ENCODE assay signal across 24 cellular contexts in genomic region chr9:3491450-3491849, GRCh38. TPM values are rescaled to one million over a fixed set of nuclear protein-coding genes. Genes with fewer than 3 reads are reported as not detected.
DNase-seq lines count a peak whose midpoint lies in the region; ATAC-seq, FAIRE-seq and TF ChIP-seq lines count a peak whose summit lies in the region.
"Had no signal": no experiment of that assay in that cellular context is flagged by ENCODE, and none has a peak within 500 bp of the region (broad histone marks: within the 10 kb centered on the region; RNA-seq: fewer than 3 reads in every experiment).

No MANE protein-coding gene starts in this region.

- H3K9ac ChIP-seq in kidney (ENCODE audit: low read length in 2 of 2): no peak overlapping the region
- H3K9ac ChIP-seq: BLaER1 treated with 17β-estradiol and CSF1 and Interleukin-3, amounts not matched to agents 10 nM and 100 nM had no signal

- no peaks in the 10 kb centered on the region for H3K36me3 ChIP-seq in kidney (ENCODE audit: control insufficient read depth in 1 of 2, insufficient read depth in 2 of 2, low read length in 2 of 2)
- H3K36me3 ChIP-seq: BE2C, HAP-1 had no signal

- H3K4me3 Mint-ChIP-seq in activated T-cell treated with anti-CD3 and anti-CD28 coated beads, Interleukin-2, amount 50 U/mL, for 72 hours: no peak overlapping the region
- no peak overlapping the region for H3K4me3 Mint-ChIP-seq in activated T-cell treated with anti-CD3 and anti-CD28 coated beads, Interleukin-2, amount 50 U/mL, for 4 hours
- H3K4me3 Mint-ChIP-seq: CD14-positive monocyte; CD4-positive, alpha-beta T cell; CD8-positive, alpha-beta memory T cell; HFFc6 had no signal

- no peak for ATAC-seq in activated T-cell treated with anti-CD3 and anti-CD28 coated beads, Interleukin-2, amount 50 U/mL, for 72 hours (replicated peaks in 1 of 2)
- ATAC-seq in activated T-cell treated with anti-CD3 and anti-CD28 coated beads, Interleukin-2, amount 50 U/mL, for 4 hours: no peak
- ATAC-seq: A549 had no signal

- TF ChIP-seq CTCF in VCaP (conservative IDR thresholded peaks at IDR 0.05) (no peak), kidney (IDR thresholded peaks at IDR 0.05; ENCODE audit: borderline replicate concordance, extremely low read depth, insufficient read depth) (no peak)

- H3K9me3 ChIP-seq in kidney (ENCODE audit: control insufficient read depth in 1 of 2, low read length in 2 of 2): no peaks in the 10 kb centered on the region
- H3K9me3 ChIP-seq: A549, BE2C, HAP-1 had no signal

- intact Hi-C loops in kidney (cut with DNase I): no loop called here

- H3K4me1 ChIP-seq in kidney (ENCODE audit: control insufficient read depth in 1 of 2, insufficient read depth in 1 of 2, low read depth in 1 of 2, low read length in 2 of 2): no peaks in the 10 kb centered on the region
- H3K4me1 ChIP-seq: A549; BLaER1 treated with 17β-estradiol and CSF1 and Interleukin-3, amounts not matched to agents 10 nM and 100 nM had no signal

- H3K27ac ChIP-seq in VCaP (peak overlapping the region; percentile 38; the same call in 1 of the 2 replicates), kidney (ENCODE audit: low read depth in 2 of 2, low read length in 2 of 2) (no peak overlapping the region)
- H3K27ac ChIP-seq: 22Rv1; A549; BLaER1 treated with 17β-estradiol and CSF1 and Interleukin-3, amounts not matched to agents 10 nM and 100 nM had no signal

- no peak for DNase-seq in activated T-cell treated with anti-CD3 and anti-CD28 coated beads, Interleukin-2, amount 50 U/mL, for 72 hours
- no peak for DNase-seq in activated T-cell treated with anti-CD3 and anti-CD28 coated beads, Interleukin-2, amount 50 U/mL, for 4 hours
- DNase-seq in kidney (no peak), NCI-H2107 (lab: John Stamatoyannopoulos, UW) (no peak)
- DNase-seq in effector CD4-positive, alpha-beta T cell: no peak
- DNase-seq: ACHN; AML-193; BE2C; CD4-positive, alpha-beta T cell; CD8-positive, alpha-beta memory T cell; DMS 273 treated with DMSO at 0.1 percent for 48 hours; DMS79; EL; GF-D8; GOT3; HFFc6 had no signal

- H3K4me1 Mint-ChIP-seq in activated T-cell treated with anti-CD3 and anti-CD28 coated beads, Interleukin-2, amount 50 U/mL, for 72 hours (ENCODE audit: low read depth): peaks cover 23% of the 10 kb centered on the region
- peaks cover 17% of the 10 kb centered on the region for H3K4me1 Mint-ChIP-seq in activated T-cell treated with anti-CD3 and anti-CD28 coated beads, Interleukin-2, amount 50 U/mL, for 4 hours (ENCODE audit: low read depth)

- peaks cover 3 to 12% of the 10 kb centered on the region in 2 donors for H3K36me3 Mint-ChIP-seq in activated T-cell treated with anti-CD3 and anti-CD28 coated beads, Interleukin-2, amount 50 U/mL, for 72 hours (ENCODE audit: insufficient read depth in 2 of 2)
- H3K36me3 Mint-ChIP-seq in activated T-cell treated with anti-CD3 and anti-CD28 coated beads, Interleukin-2, amount 50 U/mL, for 4 hours (ENCODE audit: insufficient read depth): peaks cover 13% of the 10 kb centered on the region

- peak overlapping the region; percentile 25 for H3K27ac Mint-ChIP-seq in activated T-cell treated with anti-CD3 and anti-CD28 coated beads, Interleukin-2, amount 50 U/mL, for 72 hours
- H3K27ac Mint-ChIP-seq: CD14-positive monocyte; CD4-positive, alpha-beta T cell; HFFc6 had no signal

- H3K4me3 ChIP-seq in kidney (ENCODE audit: low read length in 2 of 2): no peak overlapping the region
- H3K4me3 ChIP-seq: A549; BLaER1 treated with 17β-estradiol and CSF1 and Interleukin-3, amounts not matched to agents 10 nM and 100 nM; HAP-1 had no signal

- H3K9me3 Mint-ChIP-seq in activated T-cell treated with anti-CD3 and anti-CD28 coated beads, Interleukin-2, amount 50 U/mL, for 72 hours: peaks cover 2 to 5% of the 10 kb centered on the region in 2 donors
- H3K9me3 Mint-ChIP-seq in activated T-cell treated with anti-CD3 and anti-CD28 coated beads, Interleukin-2, amount 50 U/mL, for 4 hours: peaks cover 4% of the 10 kb centered on the region
- H3K9me3 Mint-ChIP-seq: CD8-positive, alpha-beta memory T cell; HFFc6 had no signal

- no peaks in the 10 kb centered on the region for H3K27me3 Mint-ChIP-seq in activated T-cell treated with anti-CD3 and anti-CD28 coated beads, Interleukin-2, amount 50 U/mL, for 72 hours (ENCODE audit: low read depth)
- no peaks in the 10 kb centered on the region for H3K27me3 Mint-ChIP-seq in activated T-cell treated with anti-CD3 and anti-CD28 coated beads, Interleukin-2, amount 50 U/mL, for 4 hours (ENCODE audit: low read depth)
- H3K27me3 Mint-ChIP-seq: CD4-positive, alpha-beta T cell; CD8-positive, alpha-beta memory T cell had no signal

- FAIRE-seq in kidney (lab: Jason Lieb, UNC): peak; percentile 17
- FAIRE-seq: A549, GM12892, H54 had no signal

RNA-seq across cellular contexts. Expression of gene RFX3, which starts 34.4 kb away (rescaled TPM):
- 10 to 100 TPM; 20.1 to 20.2 TPM for total RNA-seq in activated T-cell treated with anti-CD3 and anti-CD28 coated beads, Interleukin-2, amount 50 U/mL, for 72 hours
- total RNA-seq in activated T-cell treated with anti-CD3 and anti-CD28 coated beads, Interleukin-2, amount 50 U/mL, for 4 hours: 10 to 100 TPM in 1 of 3 donors, 1 to 10 TPM in 2; 9.2 to 10.1 (median 9.4) TPM
- total RNA-seq in kidney: 17.8 TPM
- 1.6 TPM for polyA plus RNA-seq in kidney (ENCODE audit: insufficient read depth, low read depth, low replicate concordance)
